In the genomic region with DNA sequence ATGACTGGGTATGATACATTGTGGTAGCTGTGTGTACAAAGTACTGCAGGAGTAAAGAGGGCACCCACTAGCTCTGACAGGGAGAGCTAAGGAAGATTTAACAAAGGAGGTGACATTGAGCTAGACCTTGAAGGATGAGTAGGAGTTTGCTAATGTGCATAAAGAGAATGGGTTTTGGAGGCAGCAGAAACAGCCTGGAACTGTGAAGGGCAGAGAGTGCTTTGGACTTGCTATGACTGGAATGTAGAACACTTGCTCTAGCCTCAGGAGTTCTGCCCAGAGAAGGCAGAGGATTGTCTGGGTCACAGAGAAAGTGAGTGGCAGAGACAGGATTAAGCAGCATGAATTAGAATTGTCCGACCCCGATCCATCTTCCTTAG, we compare ENCODE assay signal across 2 cellular contexts.
TF ChIP-seq lines count a peak whose summit lies in the region.

No MANE protein-coding gene starts in this region.

TF ChIP-seq in HEK293, 187 proteins besides CTCF, POLR2A, EP300 and RAD21:
- peak; percentile 54; the same call in 1 of the 2 replicates for TF ChIP-seq ZFP3 (tag by site-specific recombination; IDR thresholded peaks at IDR 0.05; ENCODE audit: low read depth)
- TF ChIP-seq ZNF211 (tag by site-specific recombination; IDR thresholded peaks at IDR 0.05; ENCODE audit: low read depth), result no peak

TF ChIP-seq in H1, 55 proteins besides CTCF, POLR2A, EP300 and RAD21:
- no peak for TF ChIP-seq POLR2AphosphoS5 (IDR thresholded peaks at IDR 0.05; ENCODE audit: low read depth, low read length)
